8 cellular contexts compared by ENCODE assay signal in genomic region chr15:65530318-65531111, GRCh38. TPM values are rescaled to one million over a fixed set of nuclear protein-coding genes. Genes with fewer than 3 reads are reported as not detected.
DNase-seq lines count a peak whose midpoint lies in the region; ATAC-seq and TF ChIP-seq lines count a peak whose summit lies in the region.

A gene with protein sequence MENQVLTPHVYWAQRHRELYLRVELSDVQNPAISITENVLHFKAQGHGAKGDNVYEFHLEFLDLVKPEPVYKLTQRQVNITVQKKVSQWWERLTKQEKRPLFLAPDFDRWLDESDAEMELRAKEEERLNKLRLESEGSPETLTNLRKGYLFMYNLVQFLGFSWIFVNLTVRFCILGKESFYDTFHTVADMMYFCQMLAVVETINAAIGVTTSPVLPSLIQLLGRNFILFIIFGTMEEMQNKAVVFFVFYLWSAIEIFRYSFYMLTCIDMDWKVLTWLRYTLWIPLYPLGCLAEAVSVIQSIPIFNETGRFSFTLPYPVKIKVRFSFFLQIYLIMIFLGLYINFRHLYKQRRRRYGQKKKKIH (plus strand): TSS chr15:65530463. CDS start chr15:65530632, 169 bp downstream.

- H3K79me2 ChIP-seq in ACC112 (ENCODE audit: control insufficient read depth, insufficient read depth, low read length, unreplicated experiment): peaks cover 49% of the 10 kb centered on the region

- ATAC-seq in GM18907 (IDR thresholded peaks at IDR 0.05; ENCODE audit: unreplicated experiment) (peak; percentile 75), HG03280 (IDR thresholded peaks at IDR 0.05; ENCODE audit: unreplicated experiment) (peak; percentile 81)

- TF ChIP-seq CTCF in kidney epithelial cell (IDR thresholded peaks at IDR 0.05; ENCODE audit: insufficient read depth, low read length, poor library complexity, severe bottlenecking): no peak

- H2AFZ ChIP-seq in ACC112 (ENCODE audit: low read length, unreplicated experiment): peak within 1 kb of the TSS; percentile 99

- H3K27me3 ChIP-seq in ACC112 (ENCODE audit: insufficient read depth, low read length): no peaks in the 10 kb centered on the region
- no peaks in the 10 kb centered on the region for H3K27me3 ChIP-seq in kidney epithelial cell (ENCODE audit: control insufficient read depth, insufficient read depth, low read length)

- peak within 1 kb of the TSS; percentile 43; the same call in 1 of the 2 replicates for H3K27ac ChIP-seq in ACC112 (ENCODE audit: low read depth, low read length)

- DNase-seq in NCI-H446 treated with DMSO at 0.1 percent for 48 hours (lab: John Stamatoyannopoulos, UW): peak; percentile 65
- DNase-seq in activated CD4-positive, alpha-beta T cell treated with anti-CD3 and anti-CD28 coated beads for 1 hour: peak; percentile 82
- peak; percentile 94 for DNase-seq in cerebellum (ENCODE audit: low spot score)
- DNase-seq in kidney epithelial cell (ENCODE audit: low read depth): no peak
- DNase-seq in stimulated activated CD4-positive, alpha-beta T cell treated with anti-CD3 and anti-CD28 coated beads, Interleukin-15, amount 100 ng/mL, for 48 hours (ENCODE audit: low read depth in 2 of 2): peak; percentile 77 to 92

- peak within 1 kb of the TSS; percentile 100 for H3K4me3 ChIP-seq in ACC112 (ENCODE audit: low read depth, low read length)
- H3K4me3 ChIP-seq in kidney epithelial cell (ENCODE audit: low read depth, low read length): peak within 1 kb of the TSS; percentile 95

- peaks cover 28% of the 10 kb centered on the region for H3K4me1 ChIP-seq in ACC112 (ENCODE audit: control insufficient read depth, insufficient read depth, low read length, unreplicated experiment)

- H3K36me3 ChIP-seq in ACC112 (ENCODE audit: insufficient read depth, low read length): 0 out of 2 replicates have a peak, but pooled peaks cover 3% of the 10 kb centered on the region
- H3K36me3 ChIP-seq in kidney epithelial cell (ENCODE audit: control insufficient read depth, insufficient read depth, low read length): no peaks in the 10 kb centered on the region

RNA-seq across cellular contexts. Expression of the gene that starts here (rescaled TPM):
- total RNA-seq in cerebellum (115 TPM), kidney epithelial cell (92.7 and 99.6 TPM in 2 replicates)
